ENCODE assay signal across 11 cellular contexts in genomic region chr16:88758944-88759244, GRCh38. TPM values are rescaled to one million over a fixed set of nuclear protein-coding genes. Genes with fewer than 3 reads are reported as not detected.
DNase-seq lines count a peak whose midpoint lies in the region; ATAC-seq and TF ChIP-seq lines count a peak whose summit lies in the region.
"Had no signal": no experiment of that assay in that cellular context is flagged by ENCODE, and none has a peak within 500 bp of the region (broad histone marks: within the 10 kb centered on the region; RNA-seq: fewer than 3 reads in every experiment).

No MANE protein-coding gene starts in this region.

- no peak for ATAC-seq in right lobe of liver
- no peak for ATAC-seq in mucosa of descending colon

- no peaks in the 10 kb centered on the region for H3K9me3 Mint-ChIP-seq in activated CD4-positive, alpha-beta memory T cell treated with anti-CD3 and anti-CD28 coated beads, Interleukin-2, amount 10 ng/mL, durations not matched to agents 7 days and 5 days
- H3K9me3 Mint-ChIP-seq: H9; stimulated activated naive CD8-positive, alpha-beta T cell treated with anti-CD3 and anti-CD28 coated beads, Interleukin-15, Interleukin-2, amounts not matched to agents 100 ng/mL and 50 ng/mL, for 24 hours had no signal

- no peaks in the 10 kb centered on the region for H3K27me3 Mint-ChIP-seq in activated CD4-positive, alpha-beta memory T cell treated with anti-CD3 and anti-CD28 coated beads, Interleukin-2, amount 10 ng/mL, durations not matched to agents 7 days and 5 days
- H3K27me3 Mint-ChIP-seq: stimulated activated naive CD8-positive, alpha-beta T cell treated with anti-CD3 and anti-CD28 coated beads, Interleukin-15, Interleukin-2, amounts not matched to agents 100 ng/mL and 50 ng/mL, for 24 hours had no signal

- peaks cover 31% of the 10 kb centered on the region for H3K4me1 ChIP-seq in HUES48 (ENCODE audit: control insufficient read depth, insufficient read depth, low read length)
- H3K4me1 ChIP-seq in right lobe of liver = peaks cover 0 to 41% (median 22%) of the 10 kb centered on the region in 4 donors
- H3K4me1 ChIP-seq in stomach = peaks cover 40 to 81% (median 60%) of the 10 kb centered on the region in 4 donors
- peaks cover 51% of the 10 kb centered on the region for H3K4me1 ChIP-seq in mucosa of descending colon (ENCODE audit: low read depth)

- POLR2A ChIA-PET in activated CD4-positive, alpha-beta memory T cell treated with anti-CD3 and anti-CD28 coated beads, Interleukin-2, amount 10 ng/mL, durations not matched to agents 7 days and 5 days (lab: Charles Lee) = interaction anchor here (1.0 to 3.2 kb wide), 6 partner anchors 13 to 122 kb away, joined by 3 to 18 read pairs (median 4); no protein-coding TSS in a partner anchor

- H3K36me3 Mint-ChIP-seq in activated CD4-positive, alpha-beta memory T cell treated with anti-CD3 and anti-CD28 coated beads, Interleukin-2, amount 10 ng/mL, durations not matched to agents 7 days and 5 days (ENCODE audit: low read depth) = peaks cover 9% of the 10 kb centered on the region

- no peak for TF ChIP-seq POLR2A in right lobe of liver (IDR thresholded peaks at IDR 0.05)
- TF ChIP-seq POLR2A in stomach (IDR thresholded peaks at IDR 0.05) = no peak

- CTCF ChIA-PET in activated CD4-positive, alpha-beta memory T cell treated with anti-CD3 and anti-CD28 coated beads, Interleukin-2, amount 10 ng/mL, durations not matched to agents 7 days and 5 days (lab: Charles Lee) = interaction anchor here (1.1 to 2.2 kb wide), 5 partner anchors 9 to 29 kb away, joined by 3 to 12 read pairs (median 5); no protein-coding TSS in a partner anchor

- H3K4me3 Mint-ChIP-seq in activated CD4-positive, alpha-beta memory T cell treated with anti-CD3 and anti-CD28 coated beads, Interleukin-2, amount 10 ng/mL, durations not matched to agents 7 days and 5 days = no peak overlapping the region
- H3K4me3 Mint-ChIP-seq: stimulated activated naive CD8-positive, alpha-beta T cell treated with anti-CD3 and anti-CD28 coated beads, Interleukin-15, Interleukin-2, amounts not matched to agents 100 ng/mL and 50 ng/mL, for 24 hours had no signal

- no peaks in the 10 kb centered on the region for H3K27me3 ChIP-seq in HUES48 (ENCODE audit: control insufficient read depth, insufficient read depth, low read length)
- no peaks in the 10 kb centered on the region for H3K27me3 ChIP-seq in right lobe of liver
- no peaks in the 10 kb centered on the region for H3K27me3 ChIP-seq in stomach

- TF ChIP-seq CTCF in right lobe of liver (IDR thresholded peaks at IDR 0.05) (no peak), stomach (IDR thresholded peaks at IDR 0.05) (no peak), mucosa of descending colon (IDR thresholded peaks at IDR 0.05) (no peak)

- peak overlapping the region; percentile 67 for H3K27ac ChIP-seq in HUES48 (ENCODE audit: low read depth, low read length)
- H3K27ac ChIP-seq in right lobe of liver = peak overlapping the region; percentile 34 to 91 (median 79)
- H3K27ac ChIP-seq in stomach = peak overlapping the region in 4 of 5 donors; percentile 62 to 84 (median 71)

- no peaks in the 10 kb centered on the region for H3K9me3 ChIP-seq in HUES48 (ENCODE audit: control insufficient read depth, insufficient read depth, low read length)
- no peaks in the 10 kb centered on the region for H3K9me3 ChIP-seq in right lobe of liver
- no peaks in the 10 kb centered on the region for H3K9me3 ChIP-seq in stomach
- H3K9me3 ChIP-seq in mucosa of descending colon = no peaks in the 10 kb centered on the region

- no peak overlapping the region for H3K4me3 ChIP-seq in HUES48 (ENCODE audit: low read depth, low read length)
- no peak overlapping the region for H3K4me3 ChIP-seq in right lobe of liver
- H3K4me3 ChIP-seq in stomach = peak overlapping the region in 2 of 4 donors; percentile 0 to 17
- no peak overlapping the region for H3K4me3 ChIP-seq in mucosa of descending colon

- intact Hi-C loops in right lobe of liver (cut with DNase I) = no loop called here
- intact Hi-C loops in stomach (cut with DNase I; ENCODE audit: low total_unique reads) = no loop called here
- intact Hi-C loops in mucosa of descending colon (cut with DNase I, micrococcal nuclease) = no loop called here

- TF ChIP-seq EP300 in stomach (IDR thresholded peaks at IDR 0.05) = no peak

- DNase-seq in activated CD4-positive, alpha-beta memory T cell treated with anti-CD3 and anti-CD28 coated beads, Interleukin-2, amount 10 ng/mL, durations not matched to agents 7 days and 5 days = no peak
- DNase-seq in right lobe of liver (no peak), stomach (no peak), NCI-H1092 (lab: John Stamatoyannopoulos, UW) (no peak), NCI-H1436 (lab: John Stamatoyannopoulos, UW) (no peak), mucosa of descending colon (no peak)
- DNase-seq: foreskin melanocyte, NCI-H1048 had no signal

- peak overlapping the region; percentile 77 for H3K27ac Mint-ChIP-seq in activated CD4-positive, alpha-beta memory T cell treated with anti-CD3 and anti-CD28 coated beads, Interleukin-2, amount 10 ng/mL, durations not matched to agents 7 days and 5 days
- H3K27ac Mint-ChIP-seq: stimulated activated naive CD8-positive, alpha-beta T cell treated with anti-CD3 and anti-CD28 coated beads, Interleukin-15, Interleukin-2, amounts not matched to agents 100 ng/mL and 50 ng/mL, for 24 hours had no signal

- 49% methylated on average over 6 of the region's 6 CpGs for WGBS in right lobe of liver (ENCODE audit: insufficient coverage, low coverage, low lambda C conversion rate, missing lambda C conversion rate)
- WGBS in stomach, 5 donors = 78 to 91% (median 83%) methylated on average over 6 of the region's 6 CpGs

- peaks cover 34% of the 10 kb centered on the region for H3K4me1 Mint-ChIP-seq in activated CD4-positive, alpha-beta memory T cell treated with anti-CD3 and anti-CD28 coated beads, Interleukin-2, amount 10 ng/mL, durations not matched to agents 7 days and 5 days

- H3K9ac ChIP-seq in HUES48 (ENCODE audit: low read depth, low read length) = no peak overlapping the region

- H3K36me3 ChIP-seq in HUES48 (ENCODE audit: control insufficient read depth, insufficient read depth, low read length) = no peaks in the 10 kb centered on the region
- H3K36me3 ChIP-seq in right lobe of liver = no peaks in the 10 kb centered on the region
- H3K36me3 ChIP-seq in stomach = peaks cover 0 to 17% (median 2%) of the 10 kb centered on the region in 4 donors
- no peaks in the 10 kb centered on the region for H3K36me3 ChIP-seq in mucosa of descending colon (ENCODE audit: low read depth)

RNA-seq across cellular contexts. Expression of gene PIEZO1, which starts 26.1 kb away (rescaled TPM):
- 100 to 1,000 TPM; 308 to 323 TPM for total RNA-seq in activated CD4-positive, alpha-beta memory T cell treated with anti-CD3 and anti-CD28 coated beads, Interleukin-2, amount 10 ng/mL, durations not matched to agents 7 days and 5 days
- total RNA-seq in right lobe of liver (10 to 100 TPM; 48.9 to 91.9 (median 64.4) TPM), stomach (100 to 1,000 TPM in 4 of 5 donors, 10 to 100 TPM in 1; 81.7 to 171 (median 128) TPM), mucosa of descending colon (100 to 1,000 TPM in 2 of 3 donors, 10 to 100 TPM in 1; 71.4 to 218 (median 129) TPM)
- 100 to 1,000 TPM in 1 of 3 donors, 10 to 100 TPM in 2; 43.7 to 153 (median 49.1) TPM for polyA plus RNA-seq in stomach

RNA-seq across cellular contexts. Expression of gene CDT1, which starts 44.7 kb away (rescaled TPM):
- 100 to 1,000 TPM; 133 to 137 TPM for total RNA-seq in activated CD4-positive, alpha-beta memory T cell treated with anti-CD3 and anti-CD28 coated beads, Interleukin-2, amount 10 ng/mL, durations not matched to agents 7 days and 5 days
- total RNA-seq in right lobe of liver = 1 to 10 TPM in 2 of 6 experiments, under 1 TPM in 4; 0.22 to 9.6 (median 0.42) TPM
- total RNA-seq in stomach = 100 to 1,000 TPM in 1 of 5 donors, 10 to 100 TPM in 1, 1 to 10 TPM in 3; 1.5 to 147 (median 8.7) TPM
- polyA plus RNA-seq in stomach = 1 to 10 TPM; 3.2 to 5.2 (median 4.1) TPM
- total RNA-seq in mucosa of descending colon = 10 to 100 TPM in 1 of 3 donors, 1 to 10 TPM in 2; 2.9 to 20.9 (median 7.6) TPM

RNA-seq across cellular contexts. Expression of gene CTU2, which starts 52.6 kb away (rescaled TPM):
- total RNA-seq in activated CD4-positive, alpha-beta memory T cell treated with anti-CD3 and anti-CD28 coated beads, Interleukin-2, amount 10 ng/mL, durations not matched to agents 7 days and 5 days = 10 to 100 TPM; 16.5 to 17.3 TPM
- total RNA-seq in right lobe of liver (1 to 10 TPM; 5.0 to 9.5 (median 8.2) TPM), stomach (10 to 100 TPM in 3 of 5 donors, 1 to 10 TPM in 2; 1.8 to 53.3 (median 11.2) TPM), mucosa of descending colon (10 to 100 TPM in 2 of 3 donors, 1 to 10 TPM in 1; 9.6 to 16.1 (median 13.6) TPM)
- polyA plus RNA-seq in stomach = 10 to 100 TPM; 13.4 to 21.6 (median 16.1) TPM

RNA-seq across cellular contexts. Expression of gene RNF166, which starts 52.7 kb away (rescaled TPM):
- 100 to 1,000 TPM; 155 to 156 TPM for total RNA-seq in activated CD4-positive, alpha-beta memory T cell treated with anti-CD3 and anti-CD28 coated beads, Interleukin-2, amount 10 ng/mL, durations not matched to agents 7 days and 5 days
- total RNA-seq in right lobe of liver (10 to 100 TPM in 2 of 6 experiments, 1 to 10 TPM in 4; 8.1 to 12.8 (median 10.0) TPM), stomach (10 to 100 TPM in 4 of 5 donors, 1 to 10 TPM in 1; 8.8 to 31.9 (median 14.6) TPM), mucosa of descending colon (10 to 100 TPM in 2 of 3 donors, 1 to 10 TPM in 1; 9.5 to 22.8 (median 15.1) TPM)
- polyA plus RNA-seq in stomach = 10 to 100 TPM; 11.5 to 20.6 (median 13.1) TPM

RNA-seq across cellular contexts. Expression of gene APRT, which starts 52.8 kb away (rescaled TPM):
- total RNA-seq in activated CD4-positive, alpha-beta memory T cell treated with anti-CD3 and anti-CD28 coated beads, Interleukin-2, amount 10 ng/mL, durations not matched to agents 7 days and 5 days = 100 to 1,000 TPM; 129 to 136 TPM
- total RNA-seq in right lobe of liver = 100 to 1,000 TPM in 2 of 6 experiments, 10 to 100 TPM in 4; 61.4 to 120 (median 74.1) TPM
- total RNA-seq in stomach = 100 to 1,000 TPM in 2 of 5 donors, 10 to 100 TPM in 3; 18.1 to 340 (median 85.3) TPM
- 100 to 1,000 TPM; 224 to 250 (median 241) TPM for polyA plus RNA-seq in stomach
- 100 to 1,000 TPM in 2 of 3 donors, 10 to 100 TPM in 1; 76.5 to 185 (median 113) TPM for total RNA-seq in mucosa of descending colon
